8 cellular contexts compared by ENCODE assay signal in genomic region chr3:119700269-119700919, GRCh38. TPM values are rescaled to one million over a fixed set of nuclear protein-coding genes. Genes with fewer than 3 reads are reported as not detected.
DNase-seq lines count a peak whose midpoint lies in the region; ATAC-seq and TF ChIP-seq lines count a peak whose summit lies in the region.

No MANE protein-coding gene starts in this region.

- H3K79me2 ChIP-seq in Karpas-422 (ENCODE audit: low read length), result no peaks in the 10 kb centered on the region

- H4K20me1 ChIP-seq in Karpas-422 (ENCODE audit: insufficient read depth, low read depth, low read length), result no peaks in the 10 kb centered on the region

- H2AFZ ChIP-seq in Karpas-422 (ENCODE audit: low read length), result no peak overlapping the region

- peaks cover 4% of the 10 kb centered on the region; the same call in 1 of the 2 replicates for H3K4me1 ChIP-seq in Karpas-422 (ENCODE audit: low read length)

- no peak overlapping the region for H3K27ac ChIP-seq in Karpas-422 (ENCODE audit: low read length)

- no peak for TF ChIP-seq CTCF in fibroblast of mammary gland (conservative IDR thresholded peaks at IDR 0.05; ENCODE audit: control insufficient read depth, insufficient read depth, low read depth, low read length)

- H3K9ac ChIP-seq in Karpas-422 (ENCODE audit: low read length), result no peak overlapping the region

- peak; percentile 37 for ATAC-seq in GM21529 (IDR thresholded peaks at IDR 0.05; ENCODE audit: unreplicated experiment)

- H3K4me3 ChIP-seq in fibroblast of mammary gland (ENCODE audit: control insufficient read depth, low read depth, low read length) (no peak overlapping the region), Karpas-422 (ENCODE audit: low read length) (no peak overlapping the region)

- H3K4me2 ChIP-seq in Karpas-422 (ENCODE audit: low read depth, low read length, poor library complexity, severe bottlenecking), result no peak overlapping the region

- H3K9me2 ChIP-seq in Karpas-422 (replicated peaks; ENCODE audit: insufficient read depth, low read length), result no peaks in the 10 kb centered on the region

- no peaks in the 10 kb centered on the region for H3K9me3 ChIP-seq in Karpas-422 (ENCODE audit: low read length)

- H3K36me3 ChIP-seq in Karpas-422 (ENCODE audit: insufficient read depth, low read length), result no peaks in the 10 kb centered on the region

- DNase-seq in EL (peak; percentile 55), OCI-M1 (lab: John Stamatoyannopoulos, UW) (peak; percentile 65), fibroblast of mammary gland (ENCODE audit: low read depth) (peak; percentile 61), GM19240 (ENCODE audit: insufficient read length, low spot score) (no peak), Karpas-422 (no peak), cerebellar nuclear complex (lab: John Stamatoyannopoulos, UW) (no peak), SHP77 (lab: John Stamatoyannopoulos, UW) (no peak)

- H3K27me3 ChIP-seq in Karpas-422 (ENCODE audit: low read length), result no peaks in the 10 kb centered on the region

RNA-seq across cellular contexts. Expression of gene CFAP91, which starts 2.4 kb away (rescaled TPM):
- not detected in 2 replicates for total RNA-seq in Karpas-422 (2014; rRNA removed; shearing (Covaris generic); ENCODE audit: low replicate concordance)

RNA-seq across cellular contexts. Expression of gene COX17, which starts 23.2 kb away (rescaled TPM):
- total RNA-seq in Karpas-422 (2014; rRNA removed; shearing (Covaris generic); ENCODE audit: low replicate concordance), result 54.3 and 108 TPM in 2 replicates

RNA-seq across cellular contexts. Expression of gene POPDC2, which starts 40.0 kb away (rescaled TPM):
- total RNA-seq in Karpas-422 (2014; rRNA removed; shearing (Covaris generic); ENCODE audit: low replicate concordance), result 0.32 and 1.0 TPM in 2 replicates

Comparison
In these comparisons a context has a peak if more than half of its experiments do, and no peak if none do; other contexts are left out.
1. DNase-seq: peak in EL (single experiment), OCI-M1 (single experiment) and fibroblast of mammary gland (single experiment); none in GM19240 (single experiment), Karpas-422 (single experiment), cerebellar nuclear complex (0 of 2) and SHP77 (0 of 2).